ENCODE assay signal across 20 cellular contexts in genomic region chr5:171978016-171978415, GRCh38. TPM values are rescaled to one million over a fixed set of nuclear protein-coding genes. Genes with fewer than 3 reads are reported as not detected.
DNase-seq lines count a peak whose midpoint lies in the region; ATAC-seq and TF ChIP-seq lines count a peak whose summit lies in the region.
"Had no signal": no experiment of that assay in that cellular context is flagged by ENCODE, and none has a peak within 500 bp of the region (broad histone marks: within the 10 kb centered on the region; RNA-seq: fewer than 3 reads in every experiment).

No MANE protein-coding gene starts in this region.

- CTCF ChIA-PET in activated CD4-positive, alpha-beta memory T cell treated with anti-CD3 and anti-CD28 coated beads for 36 hours (lab: Charles Lee): no interaction called here
- CTCF ChIA-PET in activated CD4-positive, alpha-beta memory T cell treated with anti-CD3 and anti-CD28 coated beads, Interleukin-2, amount 10 ng/mL, durations not matched to agents 7 days and 5 days (lab: Charles Lee): interaction anchor here (0.8 kb wide), 1 partner anchor 243 kb away, joined by 3 read pairs; no protein-coding TSS in a partner anchor

- 74 to 89% (median 79%) methylated on average over 1 of the region's 1 CpG for WGBS in adrenal gland, 4 donors
- 83 to 97% (median 93%) methylated on average over 1 of the region's 1 CpG for WGBS in stomach, 5 donors
- 90% methylated on average over 1 of the region's 1 CpG for WGBS in right cardiac atrium

- TF ChIP-seq CTCF in GM23338 (conservative IDR thresholded peaks at IDR 0.05; ENCODE audit: low read depth in 2 of 2): no peak
- TF ChIP-seq CTCF in adrenal gland (IDR thresholded peaks at IDR 0.05): no peak
- TF ChIP-seq CTCF in stomach (IDR thresholded peaks at IDR 0.05): no peak

- H3K4me2 ChIP-seq in GM23338: peak overlapping the region; percentile 61
- H3K4me2 ChIP-seq: KMS-11 had no signal

- TF ChIP-seq POLR2A in adrenal gland (IDR thresholded peaks at IDR 0.05) (no peak), stomach (IDR thresholded peaks at IDR 0.05) (no peak)

- H4K20me1 ChIP-seq in GM23338 (replicated peaks; ENCODE audit: insufficient read depth): peaks cover 43% of the 10 kb centered on the region

- H3K4me1 Mint-ChIP-seq in activated CD4-positive, alpha-beta memory T cell treated with anti-CD3 and anti-CD28 coated beads for 36 hours (ENCODE audit: low read depth): peaks cover 49% of the 10 kb centered on the region
- H3K4me1 Mint-ChIP-seq in activated CD4-positive, alpha-beta memory T cell treated with anti-CD3 and anti-CD28 coated beads, Interleukin-2, amount 10 ng/mL, durations not matched to agents 7 days and 5 days: peaks cover 10% of the 10 kb centered on the region
- peaks cover 67% of the 10 kb centered on the region for H3K4me1 Mint-ChIP-seq in GM23338
- peaks cover 20% of the 10 kb centered on the region for H3K4me1 Mint-ChIP-seq in activated T-helper 17 cell treated with anti-CD3 and anti-CD28 coated beads, Interleukin-2, amount 50 U/mL, for 72 hours
- peaks cover 69% of the 10 kb centered on the region for H3K4me1 Mint-ChIP-seq in stimulated activated memory B cell treated with anti-CD40 and anti-IgM and Interleukin-4, amounts not matched to agents 10 μg/mL and 1 μg/mL and 100 μg/mL, for 72 hours

- H3K27ac ChIP-seq in GM23338 (ENCODE audit: low read depth) (peak overlapping the region; percentile 93), adrenal gland (no peak overlapping the region), stomach (no peak overlapping the region), right cardiac atrium (ENCODE audit: low read length) (no peak overlapping the region)
- H3K27ac ChIP-seq: C4-2B, heart left ventricle, KMS-11, SJCRH30, thoracic aorta had no signal

- H3K9me3 ChIP-seq in adrenal gland (replicated peaks in 1 of 3) (peaks cover 0 to 18% (median 0%) of the 10 kb centered on the region in 3 donors), stomach (peaks cover 0 to 28% (median 12%) of the 10 kb centered on the region in 4 donors), right cardiac atrium (ENCODE audit: control insufficient read depth, low read length) (no peaks in the 10 kb centered on the region)

- ATAC-seq in GM23338 (no peak), right cardiac atrium (no peak)
- no peak for ATAC-seq in activated T-helper 17 cell treated with anti-CD3 and anti-CD28 coated beads, Interleukin-2, amount 50 U/mL, for 72 hours (replicated peaks)
- ATAC-seq in stimulated activated memory B cell treated with anti-CD40 and anti-IgM and Interleukin-4, amounts not matched to agents 10 μg/mL and 1 μg/mL and 100 μg/mL, for 72 hours: peak; percentile 62
- ATAC-seq: heart left ventricle had no signal

- H3K36me3 ChIP-seq in GM23338 (ENCODE audit: insufficient read depth) (no peaks in the 10 kb centered on the region), adrenal gland (replicated peaks in 1 of 2) (no peaks in the 10 kb centered on the region), stomach (no peaks in the 10 kb centered on the region)
- H3K36me3 ChIP-seq: heart left ventricle, thoracic aorta had no signal

- H3F3A ChIP-seq in GM23338 (replicated peaks; ENCODE audit: low read depth): no peaks in the 10 kb centered on the region; the same call in 1 of the 2 replicates

- intact Hi-C loops in activated CD4-positive, alpha-beta memory T cell treated with anti-CD3 and anti-CD28 coated beads for 36 hours (cut with micrococcal nuclease): no loop called here
- intact Hi-C loops in adrenal gland (cut with DNase I): no loop called here
- intact Hi-C loops in stomach (cut with DNase I; ENCODE audit: low total_unique reads): no loop called here
- intact Hi-C loops in right cardiac atrium (cut with DNase I): no loop called here

- peak overlapping the region; percentile 31 for H3K4me3 ChIP-seq in GM23338
- no peak overlapping the region for H3K4me3 ChIP-seq in adrenal gland
- H3K4me3 ChIP-seq in stomach: no peak overlapping the region
- H3K4me3 ChIP-seq in right cardiac atrium (ENCODE audit: low read length): no peak overlapping the region
- H3K4me3 ChIP-seq: heart left ventricle, SJCRH30, thoracic aorta had no signal

- peaks cover 31% of the 10 kb centered on the region for H3K36me3 Mint-ChIP-seq in activated CD4-positive, alpha-beta memory T cell treated with anti-CD3 and anti-CD28 coated beads for 36 hours
- H3K36me3 Mint-ChIP-seq in activated CD4-positive, alpha-beta memory T cell treated with anti-CD3 and anti-CD28 coated beads, Interleukin-2, amount 10 ng/mL, durations not matched to agents 7 days and 5 days (ENCODE audit: low read depth): peaks cover 60% of the 10 kb centered on the region
- peaks cover 37% of the 10 kb centered on the region for H3K36me3 Mint-ChIP-seq in GM23338 (ENCODE audit: low read depth)
- peaks cover 31% of the 10 kb centered on the region for H3K36me3 Mint-ChIP-seq in activated T-helper 17 cell treated with anti-CD3 and anti-CD28 coated beads, Interleukin-2, amount 50 U/mL, for 72 hours (ENCODE audit: low read depth)
- H3K36me3 Mint-ChIP-seq in stimulated activated memory B cell treated with anti-CD40 and anti-IgM and Interleukin-4, amounts not matched to agents 10 μg/mL and 1 μg/mL and 100 μg/mL, for 72 hours: peaks cover 58% of the 10 kb centered on the region

- no peak overlapping the region for H2AFZ ChIP-seq in GM23338

- H3K4me1 ChIP-seq in GM23338 (ENCODE audit: insufficient read depth) (peaks cover 73% of the 10 kb centered on the region), adrenal gland (replicated peaks in 1 of 2) (peaks cover 12 to 38% of the 10 kb centered on the region in 2 donors), stomach (peaks cover 17 to 63% (median 38%) of the 10 kb centered on the region in 4 donors), right cardiac atrium (ENCODE audit: control insufficient read depth, insufficient read depth, low read length) (peaks cover 6% of the 10 kb centered on the region)

- peaks cover 30% of the 10 kb centered on the region for H3K9me3 Mint-ChIP-seq in activated CD4-positive, alpha-beta memory T cell treated with anti-CD3 and anti-CD28 coated beads for 36 hours
- H3K9me3 Mint-ChIP-seq in activated CD4-positive, alpha-beta memory T cell treated with anti-CD3 and anti-CD28 coated beads, Interleukin-2, amount 10 ng/mL, durations not matched to agents 7 days and 5 days: peaks cover 22% of the 10 kb centered on the region
- H3K9me3 Mint-ChIP-seq in GM23338: peaks cover 27% of the 10 kb centered on the region
- peaks cover 3% of the 10 kb centered on the region for H3K9me3 Mint-ChIP-seq in activated T-helper 17 cell treated with anti-CD3 and anti-CD28 coated beads, Interleukin-2, amount 50 U/mL, for 72 hours
- H3K9me3 Mint-ChIP-seq in stimulated activated memory B cell treated with anti-CD40 and anti-IgM and Interleukin-4, amounts not matched to agents 10 μg/mL and 1 μg/mL and 100 μg/mL, for 72 hours: no peaks in the 10 kb centered on the region

- DNase-seq in activated CD4-positive, alpha-beta memory T cell treated with anti-CD3 and anti-CD28 coated beads for 36 hours: no peak
- no peak for DNase-seq in activated CD4-positive, alpha-beta memory T cell treated with anti-CD3 and anti-CD28 coated beads, Interleukin-2, amount 10 ng/mL, durations not matched to agents 7 days and 5 days
- DNase-seq in GM23338 (ENCODE audit: low spot score) (no peak), adrenal gland (no peak), stomach (no peak), right cardiac atrium (no peak)
- DNase-seq: 8988T; activated CD4-positive, alpha-beta T cell treated with anti-CD3 and anti-CD28 coated beads, Interleukin-2, amount 50 U/mL, for 1 hour; activated effector memory CD4-positive, alpha-beta T cell treated with anti-CD3 and anti-CD28 coated beads, Interleukin-2, amount 50 U/mL, for 16 hours; DMS79 treated with DMSO at 0.1 percent for 48 hours; heart left ventricle; kidney; NCI-H446 treated with DMSO at 0.1 percent for 48 hours; T-helper 9 cell had no signal

- no peaks in the 10 kb centered on the region for H3K27me3 Mint-ChIP-seq in activated CD4-positive, alpha-beta memory T cell treated with anti-CD3 and anti-CD28 coated beads for 36 hours
- no peaks in the 10 kb centered on the region for H3K27me3 Mint-ChIP-seq in activated CD4-positive, alpha-beta memory T cell treated with anti-CD3 and anti-CD28 coated beads, Interleukin-2, amount 10 ng/mL, durations not matched to agents 7 days and 5 days
- H3K27me3 Mint-ChIP-seq in GM23338 (ENCODE audit: insufficient read depth, low read depth, poor library complexity): peaks cover 5% of the 10 kb centered on the region
- no peaks in the 10 kb centered on the region for H3K27me3 Mint-ChIP-seq in activated T-helper 17 cell treated with anti-CD3 and anti-CD28 coated beads, Interleukin-2, amount 50 U/mL, for 72 hours
- no peaks in the 10 kb centered on the region for H3K27me3 Mint-ChIP-seq in stimulated activated memory B cell treated with anti-CD40 and anti-IgM and Interleukin-4, amounts not matched to agents 10 μg/mL and 1 μg/mL and 100 μg/mL, for 72 hours

- no peak overlapping the region for H3K4me3 Mint-ChIP-seq in activated CD4-positive, alpha-beta memory T cell treated with anti-CD3 and anti-CD28 coated beads for 36 hours
- no peak overlapping the region for H3K4me3 Mint-ChIP-seq in activated CD4-positive, alpha-beta memory T cell treated with anti-CD3 and anti-CD28 coated beads, Interleukin-2, amount 10 ng/mL, durations not matched to agents 7 days and 5 days
- no peak overlapping the region for H3K4me3 Mint-ChIP-seq in GM23338
- H3K4me3 Mint-ChIP-seq in activated T-helper 17 cell treated with anti-CD3 and anti-CD28 coated beads, Interleukin-2, amount 50 U/mL, for 72 hours: peak overlapping the region; percentile 15
- peak overlapping the region; percentile 68 for H3K4me3 Mint-ChIP-seq in stimulated activated memory B cell treated with anti-CD40 and anti-IgM and Interleukin-4, amounts not matched to agents 10 μg/mL and 1 μg/mL and 100 μg/mL, for 72 hours

- H3K9me2 ChIP-seq in GM23338 (ENCODE audit: insufficient read depth): no peaks in the 10 kb centered on the region

- H3K27me3 ChIP-seq in GM23338 (ENCODE audit: insufficient read depth) (no peaks in the 10 kb centered on the region), adrenal gland (no peaks in the 10 kb centered on the region), stomach (no peaks in the 10 kb centered on the region), right cardiac atrium (ENCODE audit: control insufficient read depth, insufficient read depth) (no peaks in the 10 kb centered on the region)
- H3K27me3 ChIP-seq: heart left ventricle, SJCRH30 had no signal

- TF ChIP-seq EP300 in stomach (IDR thresholded peaks at IDR 0.05): no peak

- H3K79me2 ChIP-seq in GM23338 (replicated peaks; ENCODE audit: insufficient read depth): peaks cover 98% of the 10 kb centered on the region

- peak overlapping the region; percentile 38 for H3K27ac Mint-ChIP-seq in activated CD4-positive, alpha-beta memory T cell treated with anti-CD3 and anti-CD28 coated beads for 36 hours
- H3K27ac Mint-ChIP-seq in activated CD4-positive, alpha-beta memory T cell treated with anti-CD3 and anti-CD28 coated beads, Interleukin-2, amount 10 ng/mL, durations not matched to agents 7 days and 5 days: no peak overlapping the region
- no peak overlapping the region; the same call in 1 of the 2 replicates for H3K27ac Mint-ChIP-seq in GM23338
- H3K27ac Mint-ChIP-seq in activated T-helper 17 cell treated with anti-CD3 and anti-CD28 coated beads, Interleukin-2, amount 50 U/mL, for 72 hours: no peak overlapping the region
- H3K27ac Mint-ChIP-seq in stimulated activated memory B cell treated with anti-CD40 and anti-IgM and Interleukin-4, amounts not matched to agents 10 μg/mL and 1 μg/mL and 100 μg/mL, for 72 hours: peak overlapping the region; percentile 90

- POLR2A ChIA-PET in activated CD4-positive, alpha-beta memory T cell treated with anti-CD3 and anti-CD28 coated beads for 36 hours (lab: Charles Lee): no interaction called here
- POLR2A ChIA-PET in activated CD4-positive, alpha-beta memory T cell treated with anti-CD3 and anti-CD28 coated beads, Interleukin-2, amount 10 ng/mL, durations not matched to agents 7 days and 5 days (lab: Charles Lee): interaction anchor here (1.9 kb wide), 1 partner anchor 29 kb away, joined by 5 read pairs; the partner anchor contains the start of gene FBXW11

RNA-seq across cellular contexts. Expression of gene FBXW11, which starts 28.4 kb away (rescaled TPM):
- total RNA-seq in activated CD4-positive, alpha-beta memory T cell treated with anti-CD3 and anti-CD28 coated beads for 36 hours: 10 to 100 TPM; 47.2 to 47.4 TPM
- 10 to 100 TPM; 37.4 to 38.8 TPM for total RNA-seq in activated CD4-positive, alpha-beta memory T cell treated with anti-CD3 and anti-CD28 coated beads, Interleukin-2, amount 10 ng/mL, durations not matched to agents 7 days and 5 days
- 88.0 and 102 TPM in 2 replicates for total RNA-seq in GM23338 (2014; rRNA removed; shearing (Covaris generic))
- polyA plus RNA-seq in GM23338 (2016; fragmentation: Nextera tagmentation; extraction: Ambion mirVana) (45.0 and 49.1 TPM in 2 replicates), adrenal gland (10 to 100 TPM in 2 of 3 donors, 1 to 10 TPM in 1; 6.8 to 51.6 (median 11.1) TPM), stomach (10 to 100 TPM in 2 of 3 donors, 1 to 10 TPM in 1; 9.0 to 29.3 (median 19.9) TPM), right cardiac atrium (15.8 TPM)
- total RNA-seq in activated T-helper 17 cell treated with anti-CD3 and anti-CD28 coated beads, Interleukin-2, amount 50 U/mL, for 72 hours: 10 to 100 TPM; 48.1 to 51.4 TPM
- total RNA-seq in adrenal gland (10 to 100 TPM; 41.7 to 89.0 (median 71.6) TPM), stomach (100 to 1,000 TPM in 3 of 5 donors, 10 to 100 TPM in 1, 1 to 10 TPM in 1; 4.3 to 117 (median 101) TPM), right cardiac atrium (10 to 100 TPM; 62.3 to 70.7 (median 67.3) TPM)

Comparison
In these comparisons a context has a peak if more than half of its experiments do, and no peak if none do; other contexts are left out.
1. H3K27ac Mint-ChIP-seq: peak in activated CD4-positive, alpha-beta memory T cell treated with anti-CD3 and anti-CD28 coated beads for 36 hours (single experiment) and stimulated activated memory B cell treated with anti-CD40 and anti-IgM and Interleukin-4, amounts not matched to agents 10 μg/mL and 1 μg/mL and 100 μg/mL, for 72 hours (single experiment); none in activated CD4-positive, alpha-beta memory T cell treated with anti-CD3 and anti-CD28 coated beads, Interleukin-2, amount 10 ng/mL, durations not matched to agents 7 days and 5 days (single experiment), GM23338 (single experiment) and activated T-helper 17 cell treated with anti-CD3 and anti-CD28 coated beads, Interleukin-2, amount 50 U/mL, for 72 hours (single experiment).
2. H3K4me3 Mint-ChIP-seq: peak in activated T-helper 17 cell treated with anti-CD3 and anti-CD28 coated beads, Interleukin-2, amount 50 U/mL, for 72 hours (single experiment) and stimulated activated memory B cell treated with anti-CD40 and anti-IgM and Interleukin-4, amounts not matched to agents 10 μg/mL and 1 μg/mL and 100 μg/mL, for 72 hours (single experiment); none in activated CD4-positive, alpha-beta memory T cell treated with anti-CD3 and anti-CD28 coated beads for 36 hours (single experiment), activated CD4-positive, alpha-beta memory T cell treated with anti-CD3 and anti-CD28 coated beads, Interleukin-2, amount 10 ng/mL, durations not matched to agents 7 days and 5 days (single experiment) and GM23338 (single experiment).